ENCODE assay signal across 9 cellular contexts in genomic region chr18:74116628-74117554, GRCh38. TPM values are rescaled to one million over a fixed set of nuclear protein-coding genes. Genes with fewer than 3 reads are reported as not detected.
DNase-seq lines count a peak whose midpoint lies in the region; ATAC-seq and TF ChIP-seq lines count a peak whose summit lies in the region.
"Had no signal": no experiment of that assay in that cellular context is flagged by ENCODE, and none has a peak within 500 bp of the region (broad histone marks: within the 10 kb centered on the region; RNA-seq: fewer than 3 reads in every experiment).

No MANE protein-coding gene starts in this region.

- POLR2A ChIA-PET in HCT116 (lab: Charles Lee) = no interaction called here

- ATAC-seq in HCT116 = peak; percentile 75

- H3K4me1 ChIP-seq in HCT116 (ENCODE audit: control insufficient read depth in 1 of 2, insufficient read depth in 2 of 2, low read length in 2 of 2) (no peaks in the 10 kb centered on the region), fibroblast of lung (ENCODE audit: control insufficient read depth, extremely low read depth, insufficient read depth, low read length) (no peaks in the 10 kb centered on the region)

- intact Hi-C loops in HCT116 (cut with micrococcal nuclease) = loop anchor here (2.0 kb wide), 2 partner anchors 76 to 1354 kb away; no protein-coding TSS in a partner anchor

- H3K4me2 ChIP-seq in HCT116 (ENCODE audit: low read length) (no peak overlapping the region), fibroblast of lung (ENCODE audit: extremely low read depth, insufficient read depth, low read length) (no peak overlapping the region)

- H3K9me3 ChIP-seq in HCT116 (ENCODE audit: control insufficient read depth in 1 of 2, insufficient read depth in 1 of 2, low read depth in 1 of 2, low read length in 2 of 2) (no peaks in the 10 kb centered on the region), SK-N-MC (ENCODE audit: low read depth, low read length) (no peaks in the 10 kb centered on the region), fibroblast of lung (ENCODE audit: control insufficient read depth, insufficient read depth, low read depth, low read length) (no peaks in the 10 kb centered on the region)

- RAD21 ChIA-PET in HCT116 (lab: Charles Lee; ENCODE audit: low non-redundant PET in 1 of 2, low total read pairs in 2 of 2, uncharacterized antibody in 2 of 2, unreplicated experiment in 2 of 2) = no interaction called here

- TF ChIP-seq POLR2A in HCT116 (IDR thresholded peaks at IDR 0.05; ENCODE audit: borderline replicate concordance, extremely low read depth, insufficient read depth, insufficient read length) = no peak

- DNase-seq in NCI-H1436 (lab: John Stamatoyannopoulos, UW) (peak; percentile 8), NCI-H1436 treated with DMSO at 0.1 percent for 48 hours (lab: John Stamatoyannopoulos, UW) (no peak), HCT116 (ENCODE audit: low read depth, low spot score) (peak; percentile 8), SK-N-MC (ENCODE audit: low read depth, low spot score) (peak; percentile 56), fibroblast of lung (ENCODE audit: low read depth in 2 of 2) (peak; percentile 35 to 58), pons (ENCODE audit: low spot score) (peak; percentile 75), GM19240 (ENCODE audit: insufficient read length, low spot score) (no peak)
- no peak for DNase-seq in activated effector memory CD4-positive, alpha-beta T cell treated with anti-CD3 and anti-CD28 coated beads, Interleukin-2, amount 50 U/mL, for 16 hours

- BruUV-seq in HCT116 (replicated peaks; lab: Mats Ljungman, UMichigan) = no TSS peak

- H4K20me1 ChIP-seq in HCT116 (ENCODE audit: insufficient read depth) = no peaks in the 10 kb centered on the region
- no peaks in the 10 kb centered on the region for H4K20me1 ChIP-seq in fibroblast of lung (ENCODE audit: control insufficient read depth, extremely low read depth, insufficient read depth, low read length)

- CTCF ChIA-PET in HCT116 (lab: Charles Lee) = interaction anchor here (1.7 kb wide), 1 partner anchor 35 kb away, joined by 5 read pairs; no protein-coding TSS in a partner anchor

- TF ChIP-seq CTCF in HCT116 (IDR thresholded peaks at IDR 0.05 in 2 of 3, conservative IDR thresholded peaks at IDR 0.05 in 1 of 3; ENCODE audit: borderline replicate concordance in 1 of 3, insufficient read depth in 1 of 3, low read depth in 2 of 3, low read length in 2 of 3) (peak; percentile 47 to 77 (median 60); a peak in 5 of 6 replicates), fibroblast of lung (conservative IDR thresholded peaks at IDR 0.05 in 1 of 2, IDR thresholded peaks at IDR 0.05 in 1 of 2; ENCODE audit: low read depth in 1 of 2, low read length in 2 of 2) (peak; percentile 73 to 79)

- H2AFZ ChIP-seq in HCT116 (ENCODE audit: low read depth, low read length, poor library complexity, severe bottlenecking) (no peak overlapping the region), fibroblast of lung (ENCODE audit: low read length) (peak overlapping the region; percentile 48)

- no peaks in the 10 kb centered on the region for H3K9me2 ChIP-seq in HCT116 (ENCODE audit: insufficient read depth)

- H3K36me3 ChIP-seq in HCT116 (ENCODE audit: control insufficient read depth in 1 of 2, insufficient read depth in 2 of 2, low read length in 2 of 2) (no peaks in the 10 kb centered on the region), SK-N-MC (ENCODE audit: insufficient read depth, low read length) (no peaks in the 10 kb centered on the region), fibroblast of lung (ENCODE audit: control insufficient read depth, insufficient read depth, low read length) (no peaks in the 10 kb centered on the region)

- peak; percentile 54 for TF ChIP-seq RAD21 in HCT116 (IDR thresholded peaks at IDR 0.05; ENCODE audit: low read depth)

- H3K79me2 ChIP-seq in HCT116 (ENCODE audit: insufficient read depth, low read length) (no peaks in the 10 kb centered on the region), fibroblast of lung (ENCODE audit: control insufficient read depth, insufficient read depth, low read length) (no peaks in the 10 kb centered on the region)

- H3K27ac ChIP-seq in HCT116 (ENCODE audit: low read depth, low read length) (no peak overlapping the region), SK-N-MC (no peak overlapping the region), fibroblast of lung (ENCODE audit: insufficient read depth, low read length) (no peak overlapping the region)
- H3K27ac ChIP-seq: skin epidermis had no signal

- H3K4me3 ChIP-seq in HCT116 (replicated peaks in 1 of 2; ENCODE audit: low read depth in 1 of 2, low read length in 2 of 2) (no peak overlapping the region), SK-N-MC (no peak overlapping the region), fibroblast of lung (replicated peaks in 1 of 4; ENCODE audit: control extremely low read depth in 1 of 4, insufficient read depth in 1 of 4, low read depth in 3 of 4, low read length in 4 of 4) (no peak overlapping the region)
- H3K4me3 ChIP-seq: skin epidermis had no signal

- H3K9ac ChIP-seq in HCT116 (ENCODE audit: low read length) (no peak overlapping the region), SK-N-MC (ENCODE audit: insufficient read length) (no peak overlapping the region), fibroblast of lung (ENCODE audit: insufficient read depth, low read length) (no peak overlapping the region)

- peaks cover 17% of the 10 kb centered on the region for H3K27me3 ChIP-seq in HCT116 (ENCODE audit: insufficient read depth, low read length)
- H3K27me3 ChIP-seq in fibroblast of lung (ENCODE audit: control insufficient read depth, insufficient read depth, low read length) = no peaks in the 10 kb centered on the region

TF ChIP-seq in HCT116, 20 proteins besides CTCF, POLR2A, EP300 and RAD21:
- no peak for TF ChIP-seq SIN3A (IDR thresholded peaks at IDR 0.05; ENCODE audit: low read depth)
- no peak for TF ChIP-seq EZH2 (IDR thresholded peaks at IDR 0.05)
- no peak for TF ChIP-seq TCF7L2 (IDR thresholded peaks at IDR 0.05; ENCODE audit: borderline replicate concordance, extremely low read depth, insufficient read depth, insufficient read length)
- no peak for TF ChIP-seq ZNF274 (IDR thresholded peaks at IDR 0.05; ENCODE audit: low read depth, low read length)
- TF ChIP-seq FOSL1 (IDR thresholded peaks at IDR 0.05; ENCODE audit: low read depth) = no peak
- no peak for TF ChIP-seq ATF3 (IDR thresholded peaks at IDR 0.05)
- TF ChIP-seq SP1 (IDR thresholded peaks at IDR 0.05; ENCODE audit: low read depth) = no peak
- TF ChIP-seq CEBPB (IDR thresholded peaks at IDR 0.05; ENCODE audit: low read depth) = no peak
- no peak for TF ChIP-seq ELF1 (IDR thresholded peaks at IDR 0.05; ENCODE audit: borderline replicate concordance, low read depth)
- TF ChIP-seq SRF (IDR thresholded peaks at IDR 0.05; ENCODE audit: low read depth) = no peak
- TF ChIP-seq POLR2AphosphoS5 (IDR thresholded peaks at IDR 0.05; ENCODE audit: low read depth, low read length) = no peak
- TF ChIP-seq CBX3 (IDR thresholded peaks at IDR 0.05; ENCODE audit: low read depth) = no peak
- TF ChIP-seq MAX (IDR thresholded peaks at IDR 0.05) = no peak

RNA-seq across cellular contexts. Expression of gene FBXO15, which starts 30.7 kb away (rescaled TPM):
- total RNA-seq in HCT116 (2021; ENCODE audit: unreplicated experiment) (1.1 TPM), fibroblast of lung (0.77 and 0.83 TPM in 2 replicates)
- 0.25 and 0.46 TPM in 2 replicates for polyA plus RNA-seq in HCT116 (2012)
- 0.75 and 0.77 TPM in 2 replicates for polyA plus RNA-seq in fibroblast of lung
- polyA plus RNA-seq in fibroblast of lung (2012) = 0.50 and 0.93 TPM in 2 replicates
- 0.96 TPM in 1 of 2 replicates, not detected in the other for polyA minus RNA-seq in fibroblast of lung (ENCODE audit: low replicate concordance)

RNA-seq across cellular contexts. Expression of gene TIMM21, which starts 31.4 kb away (rescaled TPM):
- total RNA-seq in HCT116 (2021; ENCODE audit: unreplicated experiment) (33.3 TPM), fibroblast of lung (20.1 and 21.6 TPM in 2 replicates)
- 22.1 and 26.6 TPM in 2 replicates for polyA plus RNA-seq in HCT116 (2012)
- polyA plus RNA-seq in fibroblast of lung = 36.6 and 52.0 TPM in 2 replicates
- polyA plus RNA-seq in fibroblast of lung (2012) = 32.1 and 47.8 TPM in 2 replicates
- polyA minus RNA-seq in fibroblast of lung (ENCODE audit: low replicate concordance) = 13.0 and 14.5 TPM in 2 replicates

Comparison
In these comparisons a context has a peak if more than half of its experiments do, and no peak if none do; other contexts are left out.
1. DNase-seq: peak in NCI-H1436 (single experiment), HCT116 (single experiment), SK-N-MC (single experiment), fibroblast of lung (2 of 2) and pons (single experiment); none in NCI-H1436 treated with DMSO at 0.1 percent for 48 hours (single experiment), GM19240 (single experiment) and activated effector memory CD4-positive, alpha-beta T cell treated with anti-CD3 and anti-CD28 coated beads, Interleukin-2, amount 50 U/mL, for 16 hours (single experiment).